18 cellular contexts compared by ENCODE assay signal in the genomic region with DNA sequence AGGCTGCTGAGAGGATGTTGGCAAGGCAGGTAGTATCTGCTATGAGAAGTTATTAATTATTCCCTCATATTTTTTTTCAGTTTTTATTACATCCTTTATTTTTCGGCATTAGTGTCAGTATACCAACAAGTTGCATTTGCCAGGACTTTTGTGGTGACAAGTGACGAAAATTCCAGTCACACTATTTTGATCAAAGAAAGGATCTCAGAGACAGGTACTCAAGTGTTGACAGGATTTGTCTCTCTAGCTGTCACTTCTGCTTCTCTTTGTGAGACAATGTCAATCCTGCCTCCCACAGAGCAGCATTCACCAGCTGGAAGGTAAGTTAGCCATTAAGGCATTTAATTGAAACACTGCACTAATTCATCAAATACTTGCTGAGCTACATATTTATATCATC. TPM values are rescaled to one million over a fixed set of nuclear protein-coding genes. Genes with fewer than 3 reads are reported as not detected.
A peak's percentile ranks its signal among the peaks of the same experiment; 100 is the strongest.
DNase-seq lines count a peak whose midpoint lies in the region; ATAC-seq and TF ChIP-seq lines count a peak whose summit lies in the region.
"Had no signal": no experiment of that assay in that cellular context is flagged by ENCODE, and none has a peak within 500 bp of the region (broad histone marks: within the 10 kb centered on the region; RNA-seq: fewer than 3 reads in every experiment).

No MANE protein-coding gene starts in this region.

- peak overlapping the region; percentile 37 for H3K27ac Mint-ChIP-seq in activated CD8-positive, alpha-beta T cell treated with anti-CD3 and anti-CD28 coated beads for 36 hours
- H3K27ac Mint-ChIP-seq in activated CD8-positive, alpha-beta T cell treated with anti-CD3 and anti-CD28 coated beads, Interleukin-2, amount 10 ng/mL, durations not matched to agents 7 days and 5 days = no peak overlapping the region
- peak overlapping the region; percentile 48 to 97 (median 78) for H3K27ac Mint-ChIP-seq in CD4-positive, alpha-beta memory T cell
- H3K27ac Mint-ChIP-seq in T-cell (peak overlapping the region; percentile 89 to 91), memory B cell (peak overlapping the region; percentile 96)
- H3K27ac Mint-ChIP-seq: HFFc6 had no signal

- no peak overlapping the region for H3K4me3 ChIP-seq in CD4-positive, alpha-beta memory T cell (ENCODE audit: low read length in 2 of 2)

- ATAC-seq in activated CD8-positive, alpha-beta T cell treated with anti-CD3 and anti-CD28 coated beads for 36 hours = no peak
- ATAC-seq in activated CD8-positive, alpha-beta T cell treated with anti-CD3 and anti-CD28 coated beads, Interleukin-2, amount 10 ng/mL, durations not matched to agents 7 days and 5 days = no peak
- no peak for ATAC-seq in T-cell (replicated peaks in 1 of 4)
- no peak for ATAC-seq in memory B cell (ENCODE audit: low read depth)
- no peak for ATAC-seq in HG02588 (IDR thresholded peaks at IDR 0.05; ENCODE audit: unreplicated experiment)
- ATAC-seq in GM21717 (IDR thresholded peaks at IDR 0.05; ENCODE audit: unreplicated experiment) = no peak

- POLR2A ChIA-PET in activated CD8-positive, alpha-beta T cell treated with anti-CD3 and anti-CD28 coated beads for 36 hours (lab: Charles Lee) = interaction anchor here (0.6 kb wide), 1 partner anchor 37 kb away, joined by 3 read pairs; no protein-coding TSS in a partner anchor
- POLR2A ChIA-PET in activated CD8-positive, alpha-beta T cell treated with anti-CD3 and anti-CD28 coated beads, Interleukin-2, amount 10 ng/mL, durations not matched to agents 7 days and 5 days (lab: Charles Lee) = no interaction called here
- POLR2A ChIA-PET in CD4-positive, alpha-beta memory T cell (lab: Charles Lee; ENCODE audit: partially characterized antibody) = interaction anchor here (2.6 kb wide), 1 partner anchor 11 kb away, joined by 20 read pairs; no protein-coding TSS in a partner anchor
- POLR2A ChIA-PET in T-cell (lab: Charles Lee) = interaction anchor here in 1 of 2 donors (0.6 kb wide), 1 partner anchor 63 kb away, joined by 3 read pairs; no protein-coding TSS in a partner anchor

- H3K4me1 ChIP-seq in CD4-positive, alpha-beta memory T cell (ENCODE audit: insufficient read depth, low read length) = peaks cover 65% of the 10 kb centered on the region

- no peak overlapping the region for H3K27ac ChIP-seq in CD4-positive, alpha-beta memory T cell (ENCODE audit: low read depth, low read length)

- intact Hi-C loops in activated CD8-positive, alpha-beta T cell treated with anti-CD3 and anti-CD28 coated beads for 36 hours (cut with micrococcal nuclease) = no loop called here
- intact Hi-C loops in CD4-positive, alpha-beta memory T cell (cut with micrococcal nuclease) = loop anchor here (5.0 kb wide), 1 partner anchor 45 kb away; no protein-coding TSS in a partner anchor

- peaks cover 78% of the 10 kb centered on the region for H3K4me1 Mint-ChIP-seq in activated CD8-positive, alpha-beta T cell treated with anti-CD3 and anti-CD28 coated beads for 36 hours (ENCODE audit: low read depth)
- peaks cover 75% of the 10 kb centered on the region for H3K4me1 Mint-ChIP-seq in activated CD8-positive, alpha-beta T cell treated with anti-CD3 and anti-CD28 coated beads, Interleukin-2, amount 10 ng/mL, durations not matched to agents 7 days and 5 days (ENCODE audit: low read depth)
- peaks cover 49 to 75% (median 61%) of the 10 kb centered on the region in 4 donors for H3K4me1 Mint-ChIP-seq in CD4-positive, alpha-beta memory T cell
- peaks cover 79 to 81% (median 79%) of the 10 kb centered on the region in 3 donors for H3K4me1 Mint-ChIP-seq in T-cell
- peaks cover 22% of the 10 kb centered on the region for H3K4me1 Mint-ChIP-seq in memory B cell

- H3K9me3 ChIP-seq in CD4-positive, alpha-beta memory T cell (ENCODE audit: control insufficient read depth in 1 of 2, low read length in 2 of 2) = no peaks in the 10 kb centered on the region

- no peaks in the 10 kb centered on the region for H3K27me3 Mint-ChIP-seq in activated CD8-positive, alpha-beta T cell treated with anti-CD3 and anti-CD28 coated beads for 36 hours
- H3K27me3 Mint-ChIP-seq in activated CD8-positive, alpha-beta T cell treated with anti-CD3 and anti-CD28 coated beads, Interleukin-2, amount 10 ng/mL, durations not matched to agents 7 days and 5 days (ENCODE audit: low read depth) = no peaks in the 10 kb centered on the region
- H3K27me3 Mint-ChIP-seq in CD4-positive, alpha-beta memory T cell = no peaks in the 10 kb centered on the region
- no peaks in the 10 kb centered on the region for H3K27me3 Mint-ChIP-seq in T-cell
- H3K27me3 Mint-ChIP-seq in memory B cell = no peaks in the 10 kb centered on the region

- no peak for DNase-seq in activated CD8-positive, alpha-beta T cell treated with anti-CD3 and anti-CD28 coated beads for 36 hours
- no peak for DNase-seq in activated CD8-positive, alpha-beta T cell treated with anti-CD3 and anti-CD28 coated beads, Interleukin-2, amount 10 ng/mL, durations not matched to agents 7 days and 5 days
- DNase-seq in CD4-positive, alpha-beta memory T cell = no peak
- DNase-seq in T-cell (no peak), memory B cell (ENCODE audit: low spot score in 2 of 2) (no peak), MV-4-11 (lab: John Stamatoyannopoulos, UW) (no peak)
- DNase-seq: ACHN, DMS 273 treated with DMSO at 0.1 percent for 48 hours, HFFc6, KG1, NCI-H1092, NCI-H345, NCI-H526 treated with DMSO at 0.1 percent for 48 hours had no signal

- no peak overlapping the region for H3K4me3 Mint-ChIP-seq in activated CD8-positive, alpha-beta T cell treated with anti-CD3 and anti-CD28 coated beads for 36 hours
- no peak overlapping the region for H3K4me3 Mint-ChIP-seq in activated CD8-positive, alpha-beta T cell treated with anti-CD3 and anti-CD28 coated beads, Interleukin-2, amount 10 ng/mL, durations not matched to agents 7 days and 5 days
- H3K4me3 Mint-ChIP-seq in CD4-positive, alpha-beta memory T cell = peak overlapping the region in 5 of 8 donors; percentile 20 to 36 (median 25)
- H3K4me3 Mint-ChIP-seq in T-cell (peak overlapping the region in 1 of 3 donors; percentile 67), memory B cell (no peak overlapping the region)
- H3K4me3 Mint-ChIP-seq: HFFc6 had no signal

- H3K36me3 ChIP-seq in CD4-positive, alpha-beta memory T cell (ENCODE audit: insufficient read depth, low read length) = no peaks in the 10 kb centered on the region

- no peaks in the 10 kb centered on the region for H3K27me3 ChIP-seq in CD4-positive, alpha-beta memory T cell (ENCODE audit: insufficient read depth, low read length)

- no peak for TF ChIP-seq CTCF in activated CD8-positive, alpha-beta T cell treated with anti-CD3 and anti-CD28 coated beads for 36 hours (IDR thresholded peaks at IDR 0.05)

- CTCF ChIA-PET in activated CD8-positive, alpha-beta T cell treated with anti-CD3 and anti-CD28 coated beads for 36 hours (lab: Charles Lee) = interaction anchor here (0.9 to 7.1 kb wide), 5 partner anchors 20 to 165 kb away, joined by 3 to 43 read pairs (median 4); no protein-coding TSS in a partner anchor
- CTCF ChIA-PET in activated CD8-positive, alpha-beta T cell treated with anti-CD3 and anti-CD28 coated beads, Interleukin-2, amount 10 ng/mL, durations not matched to agents 7 days and 5 days (lab: Charles Lee) = interaction anchor here (0.7 to 3.2 kb wide), 7 partner anchors 8 to 375 kb away, joined by 3 to 20 read pairs (median 4); a partner anchor contains a TSS
- CTCF ChIA-PET in CD4-positive, alpha-beta memory T cell (lab: Charles Lee; ENCODE audit: partially characterized antibody) = interaction anchor here (2.0 to 3.9 kb wide), 4 partner anchors 11 to 63 kb away, joined by 6 to 28 read pairs (median 8); a partner anchor contains a TSS
- CTCF ChIA-PET in T-cell (lab: Charles Lee) = interaction anchor here (0.6 to 1.2 kb wide), 5 partner anchors 11 to 822 kb away, joined by 3 to 5 read pairs (median 4); no protein-coding TSS in a partner anchor

- peaks cover 9% of the 10 kb centered on the region for H3K36me3 Mint-ChIP-seq in activated CD8-positive, alpha-beta T cell treated with anti-CD3 and anti-CD28 coated beads for 36 hours (ENCODE audit: low read depth)
- peaks cover 2% of the 10 kb centered on the region for H3K36me3 Mint-ChIP-seq in activated CD8-positive, alpha-beta T cell treated with anti-CD3 and anti-CD28 coated beads, Interleukin-2, amount 10 ng/mL, durations not matched to agents 7 days and 5 days (ENCODE audit: low read depth)
- H3K36me3 Mint-ChIP-seq in CD4-positive, alpha-beta memory T cell = no peaks in the 10 kb centered on the region
- H3K36me3 Mint-ChIP-seq in T-cell (no peaks in the 10 kb centered on the region), memory B cell (peaks cover 9% of the 10 kb centered on the region)

- peaks cover 8% of the 10 kb centered on the region for H3K9me3 Mint-ChIP-seq in activated CD8-positive, alpha-beta T cell treated with anti-CD3 and anti-CD28 coated beads for 36 hours
- H3K9me3 Mint-ChIP-seq in activated CD8-positive, alpha-beta T cell treated with anti-CD3 and anti-CD28 coated beads, Interleukin-2, amount 10 ng/mL, durations not matched to agents 7 days and 5 days (ENCODE audit: insufficient read depth) = no peaks in the 10 kb centered on the region
- H3K9me3 Mint-ChIP-seq in CD4-positive, alpha-beta memory T cell = peaks cover 0 to 5% (median 0%) of the 10 kb centered on the region in 8 donors
- H3K9me3 Mint-ChIP-seq in T-cell (no peaks in the 10 kb centered on the region), memory B cell (no peaks in the 10 kb centered on the region)
- H3K9me3 Mint-ChIP-seq: HFFc6 had no signal

RNA-seq across cellular contexts. Expression of a gene that starts 18.0 kb away (rescaled TPM):
- 10 to 100 TPM; 42.7 to 43.6 TPM for total RNA-seq in activated CD8-positive, alpha-beta T cell treated with anti-CD3 and anti-CD28 coated beads for 36 hours
- total RNA-seq in activated CD8-positive, alpha-beta T cell treated with anti-CD3 and anti-CD28 coated beads, Interleukin-2, amount 10 ng/mL, durations not matched to agents 7 days and 5 days = 1 to 10 TPM; 3.1 to 5.0 TPM
- total RNA-seq in CD4-positive, alpha-beta memory T cell = under 1 TPM; 0.55 to 0.73 TPM
- 1 to 10 TPM; 2.8 to 3.0 TPM for polyA plus RNA-seq in CD4-positive, alpha-beta memory T cell
- 10 to 100 TPM in 2 of 5 donors, 1 to 10 TPM in 2, under 1 TPM in 1; 0.53 to 11.8 (median 1.6) TPM for total RNA-seq in T-cell
- total RNA-seq: Daoy, H1, HFFc6, M059J had no signal
- polyA plus RNA-seq: H1 had no signal

RNA-seq across cellular contexts. Expression of a gene that starts 48.0 kb away (rescaled TPM):
- not detected for total RNA-seq in activated CD8-positive, alpha-beta T cell treated with anti-CD3 and anti-CD28 coated beads for 36 hours
- total RNA-seq in activated CD8-positive, alpha-beta T cell treated with anti-CD3 and anti-CD28 coated beads, Interleukin-2, amount 10 ng/mL, durations not matched to agents 7 days and 5 days = under 1 TPM in 1 of 2 experiments, not detected in 1; 0.23 TPM
- total RNA-seq in CD4-positive, alpha-beta memory T cell = not detected
- polyA plus RNA-seq in CD4-positive, alpha-beta memory T cell = under 1 TPM in 1 of 2 donors, not detected in 1; 0.30 TPM
- under 1 TPM in 1 of 5 donors, not detected in 4; 0.39 TPM for total RNA-seq in T-cell
- total RNA-seq: Daoy, H1, HFFc6, M059J had no signal
- polyA plus RNA-seq: H1 had no signal

Comparison
In these comparisons a context has a peak if more than half of its experiments do, and no peak if none do; other contexts are left out.
1. H3K4me3 Mint-ChIP-seq: peak in CD4-positive, alpha-beta memory T cell (5 of 8); none in activated CD8-positive, alpha-beta T cell treated with anti-CD3 and anti-CD28 coated beads for 36 hours (single experiment), activated CD8-positive, alpha-beta T cell treated with anti-CD3 and anti-CD28 coated beads, Interleukin-2, amount 10 ng/mL, durations not matched to agents 7 days and 5 days (single experiment) and memory B cell (single experiment).